In genomic region chr7:34696415-34696814, GRCh38 we compare ENCODE assay signal across 29 cellular contexts. TPM values are rescaled to one million over a fixed set of nuclear protein-coding genes. Genes with fewer than 3 reads are reported as not detected.
DNase-seq lines count a peak whose midpoint lies in the region; ATAC-seq, FAIRE-seq and TF ChIP-seq lines count a peak whose summit lies in the region.
"Had no signal": no experiment of that assay in that cellular context is flagged by ENCODE, and none has a peak within 500 bp of the region (broad histone marks: within the 10 kb centered on the region; RNA-seq: fewer than 3 reads in every experiment).

No MANE protein-coding gene starts in this region.

- peaks cover 54% of the 10 kb centered on the region for H3K9me3 Mint-ChIP-seq in WTC11
- peaks cover 41% of the 10 kb centered on the region for H3K9me3 Mint-ChIP-seq in endodermal cell

- no TSS peak for BruUV-seq in GM12878 (replicated peaks; lab: Mats Ljungman, UMichigan)

- H3K4me3 ChIP-seq in GM12878, result no peak overlapping the region
- peak overlapping the region; percentile 30 for H3K4me3 ChIP-seq in endodermal cell (ENCODE audit: low read length)
- no peak overlapping the region for H3K4me3 ChIP-seq in MG63
- H3K4me3 ChIP-seq: BLaER1 had no signal

- H3K79me2 ChIP-seq in GM12878 (ENCODE audit: control insufficient read depth, insufficient read depth, low read length), result no peaks in the 10 kb centered on the region

- CTCF ChIA-PET in WTC11 (lab: Charles Lee) (no interaction called here), GM12878 (lab: Yijun Ruan, JAX) (interaction anchor here (0.6 to 1.3 kb wide), 4 partner anchors 11 to 339 kb away, joined by 3 to 6 read pairs (median 4); no protein-coding TSS in a partner anchor)

- POLR2A ChIA-PET in WTC11 (lab: Charles Lee) (no interaction called here), GM12878 (lab: Charles Lee) (no interaction called here)

- SMC1A ChIA-PET in GM12878 (lab: Charles Lee; ENCODE audit: uncharacterized antibody, unreplicated experiment), result interaction anchor here (0.7 to 2.4 kb wide), 6 partner anchors 9 to 401 kb away, joined by 3 to 10 read pairs (median 3); no protein-coding TSS in a partner anchor

- no peaks in the 10 kb centered on the region for H3K4me1 ChIP-seq in GM12878 (ENCODE audit: control insufficient read depth, insufficient read depth, low read length)
- H3K4me1 ChIP-seq in endodermal cell (ENCODE audit: control insufficient read depth, insufficient read depth, low read length), result no peaks in the 10 kb centered on the region
- H3K4me1 ChIP-seq: BE2C had no signal

- no peak for TF ChIP-seq POLR2A in GM12878 (IDR thresholded peaks at IDR 0.05; ENCODE audit: low read depth, low read length)

- FAIRE-seq in GM12878 (lab: Jason Lieb, UNC), result no peak
- FAIRE-seq: A204.1, GM12891, GM19239 had no signal

- H3K9ac ChIP-seq in GM12878 (ENCODE audit: control insufficient read depth, insufficient read depth, low read length) (no peak overlapping the region), endodermal cell (ENCODE audit: extremely low read depth, low read length, poor library complexity, severe bottlenecking) (no peak overlapping the region)
- H3K9ac ChIP-seq: BLaER1 had no signal

- WGBS in GM12878 (ENCODE audit: insufficient coverage, insufficient replicate concordance, low lambda C conversion rate, missing lambda C conversion rate), result 96% methylated on average over 1 of the region's 1 CpG
- WGBS in endodermal cell (ENCODE audit: insufficient coverage in 1 of 2, insufficient read length in 1 of 2), 2 experiments, result 90% methylated on average over 1 of the region's 1 CpG; no CpG with 5 or more reads in 1 of the 2 experiments

- intact Hi-C loops in GM12878 (cut with micrococcal nuclease; ENCODE audit: unreplicated experiment), result no loop called here

- DNase-seq in WTC11 (ENCODE audit: low spot score) (no peak), GM12878 (ENCODE audit: low read depth, low spot score) (no peak), endodermal cell (no peak), MG63 (no peak)
- DNase-seq: 8988T; ACHN; BE2C; C1 segment of cervical spinal cord; CD4-positive, alpha-beta memory T cell; CD4-positive, CD25-positive, alpha-beta regulatory T cell; CD8-positive, alpha-beta memory T cell; COR-L47; DMS 273 treated with DMSO at 0.1 percent for 48 hours; DMS153; DMS53; DMS79; DND-41; EL; GDM1 had no signal

- H3K9me3 ChIP-seq in GM12878 (replicated peaks; ENCODE audit: control insufficient read depth, insufficient read depth, low read length) (no peaks in the 10 kb centered on the region), endodermal cell (ENCODE audit: control insufficient read depth, low read length) (peaks cover 20% of the 10 kb centered on the region), MG63 (peaks cover 3% of the 10 kb centered on the region)
- H3K9me3 ChIP-seq: BE2C had no signal

- no peak for ATAC-seq in WTC11
- ATAC-seq in GM12878, result no peak
- no peak for ATAC-seq in HG03175 (IDR thresholded peaks at IDR 0.05; ENCODE audit: unreplicated experiment)

- RAD21 ChIA-PET in GM12878 (lab: Charles Lee; ENCODE audit: unreplicated experiment), result no interaction called here

- no peak overlapping the region for H3K4me3 Mint-ChIP-seq in WTC11
- no peak overlapping the region for H3K4me3 Mint-ChIP-seq in endodermal cell
- H3K4me3 Mint-ChIP-seq: CD14-positive monocyte; CD4-positive, alpha-beta memory T cell; CD4-positive, CD25-positive, alpha-beta regulatory T cell; CD8-positive, alpha-beta memory T cell had no signal

- H3K27me3 Mint-ChIP-seq in WTC11 (ENCODE audit: low read depth) (no peaks in the 10 kb centered on the region), endodermal cell (ENCODE audit: insufficient read depth) (no peaks in the 10 kb centered on the region)
- H3K27me3 Mint-ChIP-seq: CD8-positive, alpha-beta memory T cell had no signal

- H3K27ac Mint-ChIP-seq in WTC11 (no peak overlapping the region), endodermal cell (no peak overlapping the region)
- H3K27ac Mint-ChIP-seq: CD14-positive monocyte; CD4-positive, alpha-beta memory T cell; CD4-positive, CD25-positive, alpha-beta regulatory T cell; CD8-positive, alpha-beta memory T cell had no signal

- no peaks in the 10 kb centered on the region for H3K4me1 Mint-ChIP-seq in WTC11
- H3K4me1 Mint-ChIP-seq in endodermal cell, result no peaks in the 10 kb centered on the region
- H3K4me1 Mint-ChIP-seq: CD14-positive monocyte; CD4-positive, alpha-beta memory T cell; CD4-positive, CD25-positive, alpha-beta regulatory T cell; CD8-positive, alpha-beta memory T cell had no signal

- in situ Hi-C loops in GM12878 (cut with MboI), result no loop called here

- H4K20me1 ChIP-seq in GM12878 (ENCODE audit: control insufficient read depth, insufficient read depth), result no peaks in the 10 kb centered on the region
- H4K20me1 ChIP-seq: BLaER1 had no signal

- H3K4me2 ChIP-seq in GM12878 (ENCODE audit: control insufficient read depth, insufficient read depth), result no peak overlapping the region
- H3K4me2 ChIP-seq: BLaER1 had no signal

- no peak for TF ChIP-seq CTCF in WTC11 (IDR thresholded peaks at IDR 0.05)
- TF ChIP-seq CTCF in GM12878 (IDR thresholded peaks at IDR 0.05 in 2 of 3, conservative IDR thresholded peaks at IDR 0.05 in 1 of 3; ENCODE audit: control insufficient read depth in 2 of 3, extremely low read depth in 1 of 3, insufficient read depth in 1 of 3, low read depth in 3 of 3, low read length in 3 of 3), result no peak
- TF ChIP-seq CTCF in endodermal cell (conservative IDR thresholded peaks at IDR 0.05), result no peak

- no peak for TF ChIP-seq EP300 in GM12878 (IDR thresholded peaks at IDR 0.05; ENCODE audit: borderline replicate concordance in 1 of 2, control insufficient read depth in 1 of 2, low read depth in 2 of 2, low read length in 2 of 2)

- H3K27ac ChIP-seq in GM12878 (ENCODE audit: control insufficient read depth, insufficient read depth) (no peak overlapping the region), endodermal cell (ENCODE audit: low read depth, low read length) (no peak overlapping the region)
- H3K27ac ChIP-seq: BLaER1 had no signal

- no peak for TF ChIP-seq RAD21 in GM12878 (IDR thresholded peaks at IDR 0.05; ENCODE audit: insufficient read depth, low read depth, low read length)

- H3K36me3 Mint-ChIP-seq in WTC11 (peaks cover 37% of the 10 kb centered on the region), endodermal cell (ENCODE audit: low read depth) (no peaks in the 10 kb centered on the region)
- H3K36me3 Mint-ChIP-seq: CD14-positive monocyte; CD4-positive, alpha-beta memory T cell; CD4-positive, CD25-positive, alpha-beta regulatory T cell had no signal

- no peak overlapping the region for H2AFZ ChIP-seq in GM12878 (ENCODE audit: control insufficient read depth, low read depth, low read length)

- no peaks in the 10 kb centered on the region for H3K36me3 ChIP-seq in GM12878 (ENCODE audit: control insufficient read depth in 2 of 2, insufficient read depth in 2 of 2, low read length in 1 of 2)
- H3K36me3 ChIP-seq in endodermal cell (ENCODE audit: control insufficient read depth, insufficient read depth, low read length), result no peaks in the 10 kb centered on the region
- no peaks in the 10 kb centered on the region for H3K36me3 ChIP-seq in MG63
- H3K36me3 ChIP-seq: BE2C, BLaER1 had no signal

- H3K27me3 ChIP-seq in GM12878 (replicated peaks in 1 of 2; ENCODE audit: control insufficient read depth in 2 of 2, insufficient read depth in 2 of 2, low read length in 1 of 2) (no peaks in the 10 kb centered on the region), endodermal cell (ENCODE audit: control insufficient read depth, insufficient read depth, low read length, poor library complexity, severe bottlenecking) (no peaks in the 10 kb centered on the region), MG63 (no peaks in the 10 kb centered on the region)
- H3K27me3 ChIP-seq: BE2C, BLaER1 had no signal

TF ChIP-seq in WTC11, 78 proteins besides CTCF, POLR2A, EP300 and RAD21:
- TF ChIP-seq GTF2I (CRISPR knock-in tag; conservative IDR thresholded peaks at IDR 0.05) (peak; percentile 55; the same call in 1 of the 2 replicates), MLX (CRISPR knock-in tag; IDR thresholded peaks at IDR 0.05) (no peak)

TF ChIP-seq in GM12878, 131 proteins besides CTCF, POLR2A, EP300 and RAD21 (continues in another document):
- TF ChIP-seq SMAD1 (IDR thresholded peaks at IDR 0.05; ENCODE audit: low read depth, partially characterized antibody) (no peak), ZBTB33 (IDR thresholded peaks at IDR 0.05) (0 out of 2 replicates have a peak, but pooled peaks have one; percentile 62)

RNA-seq across cellular contexts. Expression of gene NPSR1, which starts 38.4 kb away (rescaled TPM):
- total RNA-seq in WTC11 (2021) (not detected in 3 replicates), GM12878 (2014; rRNA removed) (not detected in 2 replicates), GM12878 (2014; rRNA removed; fragmentation: Illumina TruSeq; extraction: Trizol) (not detected in 2 replicates), GM12878 (2021) (not detected in 2 replicates), endodermal cell (not detected)
- total RNA-seq in GM12878 (2013; cell fraction: nucleolus; rRNA removed), result not detected in 2 replicates
- polyA plus RNA-seq in GM12878 (2011; ENCODE audit: low read depth), result not detected
- polyA plus RNA-seq in GM12878 (2011; rRNA removed) (0.09 TPM in 1 of 2 replicates, not detected in the other), GM12878 (2014; fragmentation: Illumina TruSeq; extraction: Trizol) (not detected in 2 replicates), GM12878 (2014; fragmentation: Nextera tagmentation; extraction: Ambion mirVana) (not detected), GM12878 (2014; rRNA removed) (not detected in 2 replicates), GM12878 (2016; fragmentation: Nextera tagmentation; extraction: Ambion mirVana) (under 1 TPM in 1 of 2 experiments, not detected in 1; 0.20 TPM)
- polyA plus RNA-seq in GM12878 (2011; cell fraction: cytosol; rRNA removed), result not detected in 2 replicates
- polyA plus RNA-seq in GM12878 (2011; cell fraction: nucleus; rRNA removed), result not detected in 2 replicates
- not detected in 2 replicates for polyA plus RNA-seq in GM12878 (2012)
- polyA minus RNA-seq in GM12878 (2011; rRNA and poly(A)+ RNA removed), result not detected in 2 replicates
- not detected in 2 replicates for polyA minus RNA-seq in GM12878 (2011; cell fraction: cytosol; rRNA and poly(A)+ RNA removed)
- polyA minus RNA-seq in GM12878 (2011; cell fraction: nucleus; rRNA and poly(A)+ RNA removed), result not detected in 2 replicates
- polyA plus RNA-seq in endodermal cell (2013, experiment 1 of 2), result not detected
- polyA plus RNA-seq in endodermal cell (2013, experiment 2 of 2), result not detected
- not detected in 2 replicates for total RNA-seq in MG63 (2014; rRNA removed; shearing (Covaris generic); ENCODE audit: low replicate concordance)
- total RNA-seq: A673; CD4-positive, alpha-beta memory T cell; CD4-positive, CD25-positive, alpha-beta regulatory T cell; CD8-positive, alpha-beta memory T cell; Daoy; G401 had no signal
- polyA plus RNA-seq: AG04450; CD14-positive monocyte; CD4-positive, alpha-beta memory T cell; CD4-positive, CD25-positive, alpha-beta regulatory T cell; CD8-positive, alpha-beta memory T cell had no signal
